Comparison of ENCODE assay signal across 11 cellular contexts in genomic region chr14:78595797-78596196, GRCh38.
A peak's percentile ranks its signal among the peaks of the same experiment; 100 is the strongest.
DNase-seq lines count a peak whose midpoint lies in the region; FAIRE-seq and TF ChIP-seq lines count a peak whose summit lies in the region.
"Had no signal": no experiment of that assay in that cellular context is flagged by ENCODE, and none has a peak within 500 bp of the region (broad histone marks: within the 10 kb centered on the region; RNA-seq: fewer than 3 reads in every experiment).

No MANE protein-coding gene starts in this region.

- no peak overlapping the region for H2BK5ac ChIP-seq in H9 (ENCODE audit: insufficient read length, low read length)

- H2BK12ac ChIP-seq in H9 (ENCODE audit: insufficient read length, low read depth, low read length), result no peak overlapping the region

- no peak overlapping the region for H3K56ac ChIP-seq in H9 (ENCODE audit: insufficient read length, low read depth, low read length)

- H3K36me3 ChIP-seq in keratinocyte (ENCODE audit: control insufficient read depth in 2 of 2, extremely low read depth in 1 of 2, insufficient read depth in 2 of 2, low read length in 2 of 2), result no peaks in the 10 kb centered on the region
- H3K36me3 ChIP-seq: gastroesophageal sphincter, neutrophil had no signal

- no peak overlapping the region for H3K27ac Mint-ChIP-seq in H9
- H3K27ac Mint-ChIP-seq in activated CD4-positive, alpha-beta memory T cell treated with anti-CD3 and anti-CD28 coated beads for 36 hours, result no peak overlapping the region

- H3K4me1 ChIP-seq in H9 (ENCODE audit: insufficient read depth, low read length) (no peaks in the 10 kb centered on the region; the same call in 1 of the 2 replicates), keratinocyte (ENCODE audit: control insufficient read depth, extremely low read depth, insufficient read depth, low read length) (no peaks in the 10 kb centered on the region)
- H3K4me1 ChIP-seq: gastroesophageal sphincter had no signal

- H3K79me2 ChIP-seq in H9 (ENCODE audit: insufficient read depth, low read length), result no peaks in the 10 kb centered on the region
- no peaks in the 10 kb centered on the region for H3K79me2 ChIP-seq in keratinocyte (ENCODE audit: control insufficient read depth, insufficient read depth, low read length)

- H2AK5ac ChIP-seq in H9 (ENCODE audit: insufficient read length, low read length), result no peak overlapping the region

- no CpG with 5 or more reads among the region's 7 CpGs for WGBS in H9 (ENCODE audit: extremely low coverage, insufficient read length, low lambda C conversion rate)

- no peak overlapping the region for H3K4me3 Mint-ChIP-seq in H9
- no peak overlapping the region for H3K4me3 Mint-ChIP-seq in activated CD4-positive, alpha-beta memory T cell treated with anti-CD3 and anti-CD28 coated beads for 36 hours

- peaks cover 10% of the 10 kb centered on the region for H3K27me3 Mint-ChIP-seq in H9 (ENCODE audit: low read depth)
- H3K27me3 Mint-ChIP-seq in activated CD4-positive, alpha-beta memory T cell treated with anti-CD3 and anti-CD28 coated beads for 36 hours, result peaks cover 6% of the 10 kb centered on the region

- no peak overlapping the region for H3K9ac ChIP-seq in H9 (ENCODE audit: extremely low read depth, insufficient read length, low read length)
- no peak overlapping the region for H3K9ac ChIP-seq in keratinocyte (ENCODE audit: control insufficient read depth, extremely low read depth, insufficient read depth, low read length)

- no peak overlapping the region for H2BK20ac ChIP-seq in H9 (ENCODE audit: low read depth, low read length, poor library complexity, severe bottlenecking)

- no peak overlapping the region for H4K8ac ChIP-seq in H9 (replicated peaks; ENCODE audit: insufficient read length, low read depth, low read length)

- no peak overlapping the region for H3K4me3 ChIP-seq in keratinocyte (ENCODE audit: control insufficient read depth in 2 of 3, extremely low read depth in 1 of 3, insufficient read depth in 2 of 3, low read depth in 1 of 3, low read length in 3 of 3)
- H3K4me3 ChIP-seq: gastroesophageal sphincter, K562 had no signal

- no peak overlapping the region for H2BK120ac ChIP-seq in H9 (ENCODE audit: low read depth, low read length, poor library complexity, severe bottlenecking)

- no peaks in the 10 kb centered on the region for H3K27me3 ChIP-seq in H9 (ENCODE audit: insufficient read depth, low read length)
- no peaks in the 10 kb centered on the region for H3K27me3 ChIP-seq in keratinocyte (ENCODE audit: control insufficient read depth, extremely low read depth, insufficient read depth, low read length)
- H3K27me3 ChIP-seq: neutrophil had no signal

- dilution Hi-C loops in keratinocyte (cut with MboI; ENCODE audit: extremely low pct_ligation_motif_present, low sequenced_read_pairs), result no loop called here

- H3K4ac ChIP-seq in H9 (ENCODE audit: low read depth, low read length), result no peak overlapping the region

- H3K4me1 Mint-ChIP-seq in H9, result peaks cover 4 to 10% of the 10 kb centered on the region in 2 experiments
- no peaks in the 10 kb centered on the region for H3K4me1 Mint-ChIP-seq in activated CD4-positive, alpha-beta memory T cell treated with anti-CD3 and anti-CD28 coated beads for 36 hours (ENCODE audit: low read depth)

- POLR2A ChIA-PET in activated CD4-positive, alpha-beta memory T cell treated with anti-CD3 and anti-CD28 coated beads for 36 hours (lab: Charles Lee), result no interaction called here

- H3K23me2 ChIP-seq in H9 (ENCODE audit: insufficient read length, low read depth, low read length, poor library complexity, severe bottlenecking), result no peaks in the 10 kb centered on the region

- TF ChIP-seq CTCF in H9 (conservative IDR thresholded peaks at IDR 0.05) (peak; percentile 64), keratinocyte (optimal IDR thresholded peaks at IDR 0.05 in 1 of 3, IDR thresholded peaks at IDR 0.05 in 1 of 3, conservative IDR thresholded peaks at IDR 0.05 in 1 of 3; ENCODE audit: extremely low read depth in 1 of 3, insufficient read depth in 2 of 3, low read length in 3 of 3) (peak; percentile 17 to 54 (median 26))

- DNase-seq in DMS153 (lab: John Stamatoyannopoulos, UW), result peak; percentile 36
- DNase-seq in H9, result peak; percentile 40
- DNase-seq in RPMI7951 (ENCODE audit: low read depth), result peak; percentile 3
- DNase-seq in keratinocyte (ENCODE audit: low read depth, low spot score), result no peak
- no peak for DNase-seq in glomerular visceral epithelial cell (ENCODE audit: extremely low spot score)
- no peak for DNase-seq in activated CD4-positive, alpha-beta memory T cell treated with anti-CD3 and anti-CD28 coated beads for 36 hours
- no peak for DNase-seq in activated effector memory CD4-positive, alpha-beta T cell treated with anti-CD3 and anti-CD28 coated beads, Interleukin-2, amount 50 U/mL, for 16 hours
- no peak for DNase-seq in RCC 7860 (ENCODE audit: low spot score)

- no peaks in the 10 kb centered on the region for H3K9me3 ChIP-seq in H9 (ENCODE audit: control insufficient read depth, low read depth, low read length)
- no peaks in the 10 kb centered on the region for H3K9me3 ChIP-seq in keratinocyte (ENCODE audit: control insufficient read depth, low read depth, low read length)
- H3K9me3 ChIP-seq: gastroesophageal sphincter, neutrophil had no signal

- no peak overlapping the region for H4K5ac ChIP-seq in H9 (ENCODE audit: insufficient read length, low read depth, low read length)

- H3K9me1 ChIP-seq in keratinocyte (ENCODE audit: control insufficient read depth, extremely low read depth, insufficient read depth, low read length), result no peaks in the 10 kb centered on the region

- H2BK15ac ChIP-seq in H9 (ENCODE audit: low read depth, low read length), result no peak overlapping the region

- no peak overlapping the region for H3K18ac ChIP-seq in H9 (ENCODE audit: insufficient read length, low read depth, low read length)

- no peak for FAIRE-seq in keratinocyte (lab: Jason Lieb, UNC)
- no peak for FAIRE-seq in RCC 7860 (lab: Jason Lieb, UNC)
- FAIRE-seq: K562 had no signal

- no peak overlapping the region for H4K91ac ChIP-seq in H9 (ENCODE audit: insufficient read length, low read depth, low read length)

- H3K4me2 ChIP-seq in H9 (ENCODE audit: insufficient read depth, insufficient read length, low read length) (no peak overlapping the region), keratinocyte (ENCODE audit: control insufficient read depth, extremely low read depth, insufficient read depth, low read depth, low read length) (no peak overlapping the region)

- H4K20me1 ChIP-seq in H9 (ENCODE audit: control insufficient read depth, insufficient read depth, insufficient read length) (no peaks in the 10 kb centered on the region), keratinocyte (ENCODE audit: control insufficient read depth, extremely low read depth, insufficient read depth, low read length) (no peaks in the 10 kb centered on the region)

- no peak overlapping the region for H3K23ac ChIP-seq in H9 (ENCODE audit: insufficient read length, low read depth, low read length)

- no peaks in the 10 kb centered on the region for H3K79me1 ChIP-seq in H9 (ENCODE audit: insufficient read depth, low read depth, low read length, poor library complexity, severe bottlenecking)

- H3T11ph ChIP-seq in H9 (ENCODE audit: low read length), result no peak overlapping the region

- no peaks in the 10 kb centered on the region for H3K9me3 Mint-ChIP-seq in H9
- H3K9me3 Mint-ChIP-seq in activated CD4-positive, alpha-beta memory T cell treated with anti-CD3 and anti-CD28 coated beads for 36 hours, result no peaks in the 10 kb centered on the region

- H3K36me3 Mint-ChIP-seq in H9 (ENCODE audit: insufficient read depth in 1 of 3, low read depth in 3 of 3), result no peaks in the 10 kb centered on the region
- no peaks in the 10 kb centered on the region for H3K36me3 Mint-ChIP-seq in activated CD4-positive, alpha-beta memory T cell treated with anti-CD3 and anti-CD28 coated beads for 36 hours

- H2AFZ ChIP-seq in H9 (ENCODE audit: low read length) (no peak overlapping the region), keratinocyte (ENCODE audit: control insufficient read depth, low read length) (no peak overlapping the region)

- no peak overlapping the region for H3K14ac ChIP-seq in H9 (ENCODE audit: insufficient read depth, low read length)

- intact Hi-C loops in activated CD4-positive, alpha-beta memory T cell treated with anti-CD3 and anti-CD28 coated beads for 36 hours (cut with micrococcal nuclease), result loop anchor here (2.0 to 5.0 kb wide), 2 partner anchors 147 to 573 kb away; no protein-coding TSS in a partner anchor

- CTCF ChIA-PET in activated CD4-positive, alpha-beta memory T cell treated with anti-CD3 and anti-CD28 coated beads for 36 hours (lab: Charles Lee), result no interaction called here

- H3K27ac ChIP-seq in H9 (ENCODE audit: insufficient read length, low read depth, low read length) (no peak overlapping the region), keratinocyte (ENCODE audit: control insufficient read depth, insufficient read depth, low read length) (no peak overlapping the region)
- H3K27ac ChIP-seq: gastroesophageal sphincter, neutrophil had no signal

Comparison
In these comparisons a context has a peak if more than half of its experiments do, and no peak if none do; other contexts are left out.
1. DNase-seq: peak in DMS153 (single experiment), H9 (single experiment) and RPMI7951 (single experiment); none in keratinocyte (single experiment), glomerular visceral epithelial cell (single experiment), activated CD4-positive, alpha-beta memory T cell treated with anti-CD3 and anti-CD28 coated beads for 36 hours (single experiment), activated effector memory CD4-positive, alpha-beta T cell treated with anti-CD3 and anti-CD28 coated beads, Interleukin-2, amount 50 U/mL, for 16 hours (single experiment) and RCC 7860 (single experiment).